In genomic region chr6:5012531-5012930, GRCh38 we compare ENCODE assay signal across 23 cellular contexts. TPM values are rescaled to one million over a fixed set of nuclear protein-coding genes. Genes with fewer than 3 reads are reported as not detected.
DNase-seq lines count a peak whose midpoint lies in the region; ATAC-seq and TF ChIP-seq lines count a peak whose summit lies in the region.
"Had no signal": no experiment of that assay in that cellular context is flagged by ENCODE, and none has a peak within 500 bp of the region (broad histone marks: within the 10 kb centered on the region; RNA-seq: fewer than 3 reads in every experiment).

No MANE protein-coding gene starts in this region.

- H3K4me3 ChIP-seq in AG10803 (ENCODE audit: low read length) (no peak overlapping the region), IMR-90 (ENCODE audit: insufficient read depth, low read depth, low read length) (no peak overlapping the region), adipocyte (ENCODE audit: low read length) (no peak overlapping the region), fibroblast of villous mesenchyme (ENCODE audit: low read depth, low read length) (no peak overlapping the region)
- H3K4me3 ChIP-seq: ascending aorta, ovary had no signal

- no peaks in the 10 kb centered on the region for H3K27me3 Mint-ChIP-seq in progenitor cell of endocrine pancreas
- H3K27me3 Mint-ChIP-seq: stimulated activated naive B cell treated with anti-CD40 and anti-IgM and Interleukin-4, amounts not matched to agents 10 μg/mL and 1 μg/mL and 100 μg/mL, for 72 hours had no signal

- no peak overlapping the region for H2BK15ac ChIP-seq in IMR-90 (ENCODE audit: low read depth, low read length)

- H3K27me3 ChIP-seq in IMR-90 (ENCODE audit: control insufficient read depth, insufficient read depth, low read length): no peaks in the 10 kb centered on the region
- no peaks in the 10 kb centered on the region for H3K27me3 ChIP-seq in adipocyte (replicated peaks; ENCODE audit: control insufficient read depth, insufficient read depth, low read length)
- H3K27me3 ChIP-seq: ascending aorta, ovary had no signal

- peak; percentile 96 for ATAC-seq in IMR-90 (ENCODE audit: low read depth)
- ATAC-seq in HG02571 (IDR thresholded peaks at IDR 0.05; ENCODE audit: unreplicated experiment): no peak
- ATAC-seq in HG02884 (IDR thresholded peaks at IDR 0.05; ENCODE audit: unreplicated experiment): no peak
- ATAC-seq: CD8-positive, alpha-beta T cell; naive thymus-derived CD8-positive, alpha-beta T cell; sciatic nerve; stimulated activated naive B cell treated with anti-CD40 and anti-IgM and Interleukin-4, amounts not matched to agents 10 μg/mL and 1 μg/mL and 100 μg/mL, for 72 hours had no signal

- no peaks in the 10 kb centered on the region for H3K36me3 ChIP-seq in IMR-90 (ENCODE audit: control insufficient read depth, insufficient read depth, low read length)
- no peaks in the 10 kb centered on the region for H3K36me3 ChIP-seq in adipocyte (ENCODE audit: control insufficient read depth, insufficient read depth, low read length, severe bottlenecking)
- H3K36me3 ChIP-seq: ascending aorta, ovary had no signal

- H3K36me3 Mint-ChIP-seq in progenitor cell of endocrine pancreas (ENCODE audit: insufficient read depth): peaks cover 1% of the 10 kb centered on the region

- H3K4me1 ChIP-seq in IMR-90 (ENCODE audit: control insufficient read depth, insufficient read depth, low read length) (no peaks in the 10 kb centered on the region; the same call in 1 of the 2 replicates), adipocyte (ENCODE audit: control insufficient read depth, insufficient read depth, low read length) (no peaks in the 10 kb centered on the region)
- H3K4me1 ChIP-seq: ascending aorta had no signal

- BruUV-seq in IMR-90 (replicated peaks; lab: Mats Ljungman, UMichigan): no TSS peak

- no peak overlapping the region for H3K56ac ChIP-seq in IMR-90 (ENCODE audit: extremely low read depth, insufficient read depth, low read length)

- H3K9me3 ChIP-seq in IMR-90 (ENCODE audit: control insufficient read depth, insufficient read depth, low read length): peaks cover 3% of the 10 kb centered on the region
- peaks cover 12% of the 10 kb centered on the region for H3K9me3 ChIP-seq in adipocyte (ENCODE audit: control insufficient read depth, low read length)
- H3K9me3 ChIP-seq: ascending aorta, ovary had no signal

- no peak for TF ChIP-seq POLR2A in IMR-90 (IDR thresholded peaks at IDR 0.05; ENCODE audit: low read depth, low read length)

- H3K4me1 Mint-ChIP-seq in progenitor cell of endocrine pancreas (ENCODE audit: low read depth): no peaks in the 10 kb centered on the region
- H3K4me1 Mint-ChIP-seq: stimulated activated naive B cell treated with anti-CD40 and anti-IgM and Interleukin-4, amounts not matched to agents 10 μg/mL and 1 μg/mL and 100 μg/mL, for 72 hours had no signal

- H3K27ac Mint-ChIP-seq in progenitor cell of endocrine pancreas: no peak overlapping the region
- H3K27ac Mint-ChIP-seq: CD8-positive, alpha-beta T cell; naive thymus-derived CD8-positive, alpha-beta T cell; stimulated activated naive B cell treated with anti-CD40 and anti-IgM and Interleukin-4, amounts not matched to agents 10 μg/mL and 1 μg/mL and 100 μg/mL, for 72 hours had no signal

- dilution Hi-C loops in IMR-90 (cut with HindIII; ENCODE audit: low sequenced_read_pairs, unreplicated experiment): no loop called here

- TF ChIP-seq CTCF in AG10803 (conservative IDR thresholded peaks at IDR 0.05; ENCODE audit: low read length) (no peak), IMR-90 (conservative IDR thresholded peaks at IDR 0.05; ENCODE audit: low read depth, low read length) (no peak), fibroblast of villous mesenchyme (IDR thresholded peaks at IDR 0.05; ENCODE audit: insufficient read depth, low read depth, low read length) (no peak), progenitor cell of endocrine pancreas (IDR thresholded peaks at IDR 0.05; ENCODE audit: unreplicated experiment) (no peak)

- no CpG with 5 or more reads among the region's 4 CpGs for WGBS in IMR-90 (ENCODE audit: extremely low coverage in 2 of 2, insufficient read length in 1 of 2), 2 experiments

- no peak overlapping the region for H2AK5ac ChIP-seq in IMR-90 (ENCODE audit: low read depth, low read length)

- H3K27ac ChIP-seq in IMR-90 (ENCODE audit: insufficient read depth, low read length): no peak overlapping the region
- H3K27ac ChIP-seq: ascending aorta, ovary had no signal

- H3K4me2 ChIP-seq in IMR-90 (ENCODE audit: low read depth, low read length): no peak overlapping the region

- no peak overlapping the region for H3K23ac ChIP-seq in IMR-90 (ENCODE audit: low read depth, low read length)

- peak; percentile 74 for DNase-seq in AG10803 (ENCODE audit: low read depth)
- peak; percentile 75 for DNase-seq in IMR-90
- DNase-seq in adipocyte (ENCODE audit: low read depth): peak; percentile 72
- DNase-seq in fibroblast of villous mesenchyme (ENCODE audit: low read depth): peak; percentile 13
- DNase-seq in progenitor cell of endocrine pancreas (ENCODE audit: low spot score, unreplicated experiment): no peak
- DNase-seq in NCI-H1092 treated with DMSO at 0.1 percent for 48 hours (lab: John Stamatoyannopoulos, UW): no peak
- DNase-seq: ACHN; activated naive CD4-positive, alpha-beta T cell; CD8-positive, alpha-beta T cell; cerebellar nuclear complex; DMS53; foreskin melanocyte; naive thymus-derived CD8-positive, alpha-beta T cell; NCI-H1048; NCI-H2081; NCI-H446 treated with DMSO at 0.1 percent for 48 hours; ovary; stimulated activated naive B cell treated with anti-CD40 and anti-IgM and Interleukin-4, amounts not matched to agents 10 μg/mL and 1 μg/mL and 100 μg/mL, for 72 hours; SW 1271 had no signal

- H3K79me1 ChIP-seq in IMR-90 (ENCODE audit: low read depth in 1 of 2, low read length in 2 of 2): no peaks in the 10 kb centered on the region

- no peaks in the 10 kb centered on the region for H4K20me1 ChIP-seq in IMR-90 (ENCODE audit: insufficient read depth, low read length)

- no peak overlapping the region for H2BK5ac ChIP-seq in IMR-90 (ENCODE audit: low read depth, low read length, poor library complexity, severe bottlenecking)

- CTCF ChIA-PET in IMR-90 (lab: Yijun Ruan, JAX): no interaction called here

- H3K9ac ChIP-seq in IMR-90 (ENCODE audit: low read depth, low read length) (no peak overlapping the region), adipocyte (ENCODE audit: low read length) (no peak overlapping the region)

- H2BK120ac ChIP-seq in IMR-90 (ENCODE audit: low read depth, low read length): no peak overlapping the region

- H2AFZ ChIP-seq in IMR-90 (replicated peaks; ENCODE audit: low read length, poor library complexity): no peak overlapping the region

- no peaks in the 10 kb centered on the region for H3K9me1 ChIP-seq in IMR-90 (ENCODE audit: insufficient read depth, low read length)

- no peak overlapping the region for H4K5ac ChIP-seq in IMR-90 (ENCODE audit: low read depth, low read length)

- no peak overlapping the region for H4K91ac ChIP-seq in IMR-90 (ENCODE audit: insufficient read depth, low read depth, low read length)

- intact Hi-C loops in IMR-90 (cut with micrococcal nuclease): no loop called here

- H3K14ac ChIP-seq in IMR-90 (replicated peaks; ENCODE audit: low read depth, low read length): 0 out of 2 replicates have a peak overlapping the region, but pooled peaks have one; percentile 16

- H2AK9ac ChIP-seq in IMR-90 (replicated peaks; ENCODE audit: low read depth, low read length, poor library complexity): no peak overlapping the region

- no peak for TF ChIP-seq RAD21 in IMR-90 (IDR thresholded peaks at IDR 0.05; ENCODE audit: low read length)

- H3K18ac ChIP-seq in IMR-90 (ENCODE audit: low read depth, low read length): no peak overlapping the region

- no peak overlapping the region for H3K4ac ChIP-seq in IMR-90 (ENCODE audit: low read depth, low read length)

- in situ Hi-C loops in IMR-90 (cut with MboI; ENCODE audit: low sequenced_read_pairs): no loop called here

- H3K4me3 Mint-ChIP-seq in progenitor cell of endocrine pancreas (ENCODE audit: low read depth): no peak overlapping the region
- H3K4me3 Mint-ChIP-seq: CD8-positive, alpha-beta T cell; naive thymus-derived CD8-positive, alpha-beta T cell; stimulated activated naive B cell treated with anti-CD40 and anti-IgM and Interleukin-4, amounts not matched to agents 10 μg/mL and 1 μg/mL and 100 μg/mL, for 72 hours had no signal

- POLR2A ChIA-PET in IMR-90 (lab: Charles Lee; ENCODE audit: unreplicated experiment): no interaction called here

- H2BK20ac ChIP-seq in IMR-90 (ENCODE audit: low read depth, low read length): no peak overlapping the region

- no peaks in the 10 kb centered on the region for H3K9me3 Mint-ChIP-seq in progenitor cell of endocrine pancreas (ENCODE audit: low read depth)

- H4K8ac ChIP-seq in IMR-90 (ENCODE audit: low read depth in 2 of 2, low read length in 2 of 2): no peak overlapping the region

TF ChIP-seq in IMR-90, 13 proteins besides CTCF, POLR2A, EP300 and RAD21:
- TF ChIP-seq CHD1 (IDR thresholded peaks at IDR 0.05; ENCODE audit: low read depth, low read length) (no peak), CEBPB (IDR thresholded peaks at IDR 0.05; ENCODE audit: low read depth, low read length) (no peak), MAFK (IDR thresholded peaks at IDR 0.05; ENCODE audit: low read depth, low read length) (no peak), NFE2L2 (IDR thresholded peaks at IDR 0.05; ENCODE audit: low read depth, low read length) (no peak)

RNA-seq across cellular contexts. Expression of gene RPP40, which starts 8.7 kb away (rescaled TPM):
- 19.7 and 22.2 TPM in 2 replicates for total RNA-seq in IMR-90 (2012; rRNA removed)
- polyA plus RNA-seq in IMR-90 (2012; rRNA removed): 6.6 and 8.1 TPM in 2 replicates
- 3.2 and 4.2 TPM in 2 replicates for polyA plus RNA-seq in IMR-90 (2012; cell fraction: cytosol; rRNA removed)
- polyA plus RNA-seq in IMR-90 (2012; cell fraction: nucleus; rRNA removed; ENCODE audit: low replicate concordance): 2.3 and 4.6 TPM in 2 replicates
- total RNA-seq in fibroblast of villous mesenchyme: 7.7 and 11.2 TPM in 2 replicates
- total RNA-seq in progenitor cell of endocrine pancreas: 8.0 and 10.6 TPM in 2 replicates
- total RNA-seq: ascending aorta had no signal

Comparison
In these comparisons a context has a peak if more than half of its experiments do, and no peak if none do; other contexts are left out.
1. DNase-seq: peak in AG10803 (single experiment), IMR-90 (single experiment), adipocyte (single experiment) and fibroblast of villous mesenchyme (single experiment); none in progenitor cell of endocrine pancreas (single experiment) and NCI-H1092 treated with DMSO at 0.1 percent for 48 hours (single experiment).